ENCODE assay signal across 13 cellular contexts in genomic region chr20:36614781-36615557, GRCh38. TPM values are rescaled to one million over a fixed set of nuclear protein-coding genes. Genes with fewer than 3 reads are reported as not detected.
DNase-seq lines count a peak whose midpoint lies in the region; ATAC-seq, FAIRE-seq and TF ChIP-seq lines count a peak whose summit lies in the region.
"Had no signal": no experiment of that assay in that cellular context is flagged by ENCODE, and none has a peak within 500 bp of the region (broad histone marks: within the 10 kb centered on the region; RNA-seq: fewer than 3 reads in every experiment).

No MANE protein-coding gene starts in this region.

- H3K27me3 Mint-ChIP-seq in T-helper 2 cell treated with Interferon-gamma antibody and Interleukin-4, amounts not matched to agents 5 μg/mL and 100 μg/mL, for 36 hours (ENCODE audit: low read depth) = no peaks in the 10 kb centered on the region
- H3K27me3 Mint-ChIP-seq in naive thymus-derived CD4-positive, alpha-beta T cell = no peaks in the 10 kb centered on the region

- peaks cover 52% of the 10 kb centered on the region for H3K36me3 Mint-ChIP-seq in T-helper 2 cell treated with Interferon-gamma antibody and Interleukin-4, amounts not matched to agents 5 μg/mL and 100 μg/mL, for 36 hours (ENCODE audit: low read depth)
- peaks cover 0 to 29% (median 7%) of the 10 kb centered on the region in 5 donors for H3K36me3 Mint-ChIP-seq in naive thymus-derived CD4-positive, alpha-beta T cell

- no peak for FAIRE-seq in H54 (lab: Jason Lieb, UNC)

- no peaks in the 10 kb centered on the region for H3K4me1 ChIP-seq in adrenal gland (replicated peaks in 1 of 2)
- no peaks in the 10 kb centered on the region for H3K4me1 ChIP-seq in naive thymus-derived CD4-positive, alpha-beta T cell (ENCODE audit: control insufficient read depth in 2 of 2, insufficient read depth in 2 of 2, low read length in 2 of 2)
- H3K4me1 ChIP-seq in suprapubic skin = peaks cover 6% of the 10 kb centered on the region

- no peak for TF ChIP-seq POLR2A in H54 (IDR thresholded peaks at IDR 0.05; ENCODE audit: low read depth, low read length)
- no peak for TF ChIP-seq POLR2A in adrenal gland (IDR thresholded peaks at IDR 0.05)
- no peak for TF ChIP-seq POLR2A in suprapubic skin (IDR thresholded peaks at IDR 0.05)

- POLR2A ChIA-PET in naive thymus-derived CD4-positive, alpha-beta T cell (lab: Charles Lee) = interaction anchor here (0.7 to 2.4 kb wide), 3 partner anchors 9 to 1636 kb away, joined by 3 to 15 read pairs (median 3); partner anchors contain the start of genes RAB5IF and SLA2

- DNase-seq in T-helper 2 cell treated with Interferon-gamma antibody and Interleukin-4, amounts not matched to agents 5 μg/mL and 100 μg/mL, for 36 hours (ENCODE audit: low spot score) = no peak
- DNase-seq in T-helper 2 cell (no peak), H54 (ENCODE audit: insufficient read length, low spot score) (peak; percentile 67), adrenal gland (peak in 4 of 7 donors; percentile 32 to 61 (median 50)), suprapubic skin (ENCODE audit: low spot score in 2 of 2) (no peak), COLO829 (ENCODE audit: low spot score) (no peak)
- no peak for DNase-seq in naive thymus-derived CD4-positive, alpha-beta T cell
- DNase-seq: head of caudate nucleus had no signal

- no peak for ATAC-seq in naive thymus-derived CD4-positive, alpha-beta T cell
- ATAC-seq in GM21447 (IDR thresholded peaks at IDR 0.05; ENCODE audit: unreplicated experiment) = no peak

- H3K27ac ChIP-seq in adrenal gland (peak overlapping the region in 1 of 5 donors; percentile 31), suprapubic skin (no peak overlapping the region)
- peak overlapping the region; percentile 41 for H3K27ac ChIP-seq in naive thymus-derived CD4-positive, alpha-beta T cell (ENCODE audit: low read depth, low read length)
- H3K27ac ChIP-seq: epithelial cell of prostate had no signal

- CTCF ChIA-PET in naive thymus-derived CD4-positive, alpha-beta T cell (lab: Charles Lee) = interaction anchor here (0.8 to 2.9 kb wide), 3 partner anchors 31 to 241 kb away, joined by 3 to 15 read pairs (median 7); partner anchors contain the start of gene SLA2

- no peak overlapping the region for H3K4me3 ChIP-seq in adrenal gland
- no peak overlapping the region for H3K4me3 ChIP-seq in naive thymus-derived CD4-positive, alpha-beta T cell (ENCODE audit: low read length)
- H3K4me3 ChIP-seq in suprapubic skin = no peak overlapping the region
- H3K4me3 ChIP-seq: lung had no signal

- H3K9me3 Mint-ChIP-seq in T-helper 2 cell treated with Interferon-gamma antibody and Interleukin-4, amounts not matched to agents 5 μg/mL and 100 μg/mL, for 36 hours = no peaks in the 10 kb centered on the region
- no peaks in the 10 kb centered on the region for H3K9me3 Mint-ChIP-seq in naive thymus-derived CD4-positive, alpha-beta T cell

- TF ChIP-seq CTCF in adrenal gland (IDR thresholded peaks at IDR 0.05) = no peak
- TF ChIP-seq CTCF in suprapubic skin (IDR thresholded peaks at IDR 0.05) = no peak

- intact Hi-C loops in adrenal gland (cut with DNase I) = loop anchor here in 1 of 2 donors (5.0 kb wide), 1 partner anchor 137 kb away; no protein-coding TSS in a partner anchor
- intact Hi-C loops in naive thymus-derived CD4-positive, alpha-beta T cell (cut with micrococcal nuclease) = loop anchor here (5.0 to 10.0 kb wide), 2 partner anchors 247 to 250 kb away; a partner anchor contains a TSS

- H3K4me1 Mint-ChIP-seq in T-helper 2 cell treated with Interferon-gamma antibody and Interleukin-4, amounts not matched to agents 5 μg/mL and 100 μg/mL, for 36 hours (ENCODE audit: low read depth) = peaks cover 5% of the 10 kb centered on the region
- H3K4me1 Mint-ChIP-seq in naive thymus-derived CD4-positive, alpha-beta T cell = peaks cover 5 to 21% (median 18%) of the 10 kb centered on the region in 7 donors

- H3K27me3 ChIP-seq in adrenal gland (no peaks in the 10 kb centered on the region), suprapubic skin (no peaks in the 10 kb centered on the region)
- H3K27me3 ChIP-seq in naive thymus-derived CD4-positive, alpha-beta T cell (ENCODE audit: control insufficient read depth in 2 of 2, insufficient read depth in 2 of 2, low read length in 2 of 2) = no peaks in the 10 kb centered on the region

- H3K9me3 ChIP-seq in adrenal gland (replicated peaks in 1 of 3) (no peaks in the 10 kb centered on the region), suprapubic skin (no peaks in the 10 kb centered on the region)
- H3K9me3 ChIP-seq in naive thymus-derived CD4-positive, alpha-beta T cell (ENCODE audit: control insufficient read depth in 2 of 3, low read length in 3 of 3) = no peaks in the 10 kb centered on the region

- TF ChIP-seq EP300 in suprapubic skin (IDR thresholded peaks at IDR 0.05) = no peak

- WGBS in adrenal gland, 4 donors = 74 to 87% (median 76%) methylated on average over 10 to 14 of the region's 14 CpGs
- 81% methylated on average over 11 of the region's 14 CpGs for WGBS in suprapubic skin

- H3K4me3 Mint-ChIP-seq in T-helper 2 cell treated with Interferon-gamma antibody and Interleukin-4, amounts not matched to agents 5 μg/mL and 100 μg/mL, for 36 hours = no peak overlapping the region
- H3K4me3 Mint-ChIP-seq in naive thymus-derived CD4-positive, alpha-beta T cell = no peak overlapping the region

- H3K36me3 ChIP-seq in adrenal gland (replicated peaks in 1 of 2) = peaks cover 0 to 48% of the 10 kb centered on the region in 2 donors
- peaks cover 10 to 55% (median 24%) of the 10 kb centered on the region in 3 experiments for H3K36me3 ChIP-seq in naive thymus-derived CD4-positive, alpha-beta T cell (ENCODE audit: control insufficient read depth in 2 of 3, insufficient read depth in 3 of 3, low read length in 3 of 3)
- peaks cover 48% of the 10 kb centered on the region for H3K36me3 ChIP-seq in suprapubic skin

- peak overlapping the region; percentile 49 for H3K27ac Mint-ChIP-seq in T-helper 2 cell treated with Interferon-gamma antibody and Interleukin-4, amounts not matched to agents 5 μg/mL and 100 μg/mL, for 36 hours
- peak overlapping the region in 8 of 9 donors; percentile 17 to 77 (median 50) for H3K27ac Mint-ChIP-seq in naive thymus-derived CD4-positive, alpha-beta T cell

RNA-seq across cellular contexts. Expression of gene RAB5IF, which starts 9.4 kb away (rescaled TPM):
- total RNA-seq in adrenal gland (100 to 1,000 TPM in 3 of 8 donors, 10 to 100 TPM in 5; 54.9 to 144 (median 86.9) TPM), suprapubic skin (100 to 1,000 TPM in 2 of 4 donors, 10 to 100 TPM in 2; 42.2 to 127 (median 89.4) TPM)
- 100 to 1,000 TPM in 1 of 3 donors, 10 to 100 TPM in 2; 44.9 to 159 (median 59.3) TPM for polyA plus RNA-seq in adrenal gland
- 100 to 1,000 TPM in 1 of 5 experiments, 10 to 100 TPM in 4; 47.9 to 100 (median 53.1) TPM for total RNA-seq in naive thymus-derived CD4-positive, alpha-beta T cell
- 100 to 1,000 TPM; 104 to 153 TPM for polyA plus RNA-seq in naive thymus-derived CD4-positive, alpha-beta T cell

RNA-seq across cellular contexts. Expression of gene SLA2, which starts 31.0 kb away (rescaled TPM):
- 1 to 10 TPM in 1 of 8 donors, under 1 TPM in 7; 0.12 to 1.1 (median 0.39) TPM for total RNA-seq in adrenal gland
- under 1 TPM; 0.18 to 0.72 (median 0.51) TPM for polyA plus RNA-seq in adrenal gland
- 10 to 100 TPM; 28.3 to 80.7 (median 29.7) TPM for total RNA-seq in naive thymus-derived CD4-positive, alpha-beta T cell
- 10 to 100 TPM; 11.0 to 13.7 TPM for polyA plus RNA-seq in naive thymus-derived CD4-positive, alpha-beta T cell
- under 1 TPM in 2 of 4 donors, not detected in 2; 0.30 to 0.97 TPM for total RNA-seq in suprapubic skin
- total RNA-seq: chondrocyte, HT1080 had no signal

RNA-seq across cellular contexts. Expression of gene TGIF2, which starts 41.6 kb away (rescaled TPM):
- total RNA-seq in adrenal gland = 10 to 100 TPM in 7 of 8 donors, 1 to 10 TPM in 1; 3.7 to 17.9 (median 11.7) TPM
- 1 to 10 TPM; 3.4 to 5.8 (median 4.4) TPM for polyA plus RNA-seq in adrenal gland
- 10 to 100 TPM; 35.6 to 44.3 (median 40.7) TPM for total RNA-seq in naive thymus-derived CD4-positive, alpha-beta T cell
- polyA plus RNA-seq in naive thymus-derived CD4-positive, alpha-beta T cell = 10 to 100 TPM; 32.1 to 37.7 TPM
- total RNA-seq in suprapubic skin = 10 to 100 TPM in 1 of 4 donors, 1 to 10 TPM in 3; 8.1 to 11.3 (median 9.1) TPM

Comparison
In these comparisons a context has a peak if more than half of its experiments do, and no peak if none do; other contexts are left out.
1. DNase-seq: peak in H54 (single experiment) and adrenal gland (4 of 7); none in T-helper 2 cell treated with Interferon-gamma antibody and Interleukin-4, amounts not matched to agents 5 μg/mL and 100 μg/mL, for 36 hours (single experiment), T-helper 2 cell (0 of 5), naive thymus-derived CD4-positive, alpha-beta T cell (0 of 9), suprapubic skin (0 of 2) and COLO829 (single experiment).
2. RNA of gene SLA2, which starts 31.0 kb away (total RNA-seq): 28.3 to 80.7 TPM in naive thymus-derived CD4-positive, alpha-beta T cell; 0.12 to 1.1 TPM in adrenal gland and 0.30 to 0.97 TPM in suprapubic skin; every median in the first group is over 10 times any median in the second.